ENCODE assay signal across 8 cellular contexts in the genomic region with DNA sequence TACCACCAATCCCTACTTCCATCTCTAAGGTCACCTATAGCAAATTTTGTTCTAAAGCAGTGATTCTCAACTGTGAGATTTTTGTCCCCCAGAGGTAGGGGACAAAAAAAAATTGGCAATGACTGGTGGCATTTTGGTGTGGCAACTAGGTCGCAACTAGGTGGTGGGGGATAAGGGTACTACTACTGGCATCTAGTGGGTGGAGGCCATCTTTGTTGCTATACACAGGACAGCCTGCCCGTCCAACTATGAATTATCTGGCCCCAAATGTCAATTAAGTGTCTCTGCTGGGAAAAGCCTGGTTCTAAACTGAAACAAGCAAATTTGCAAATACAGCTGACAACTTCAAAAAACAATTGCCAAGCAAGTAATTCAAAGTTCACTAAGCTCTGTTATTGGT. TPM values are rescaled to one million over a fixed set of nuclear protein-coding genes. Genes with fewer than 3 reads are reported as not detected.
DNase-seq lines count a peak whose midpoint lies in the region; ATAC-seq and TF ChIP-seq lines count a peak whose summit lies in the region.

No MANE protein-coding gene starts in this region.

- H3K4me3 Mint-ChIP-seq in activated naive CD8-positive, alpha-beta T cell treated with anti-CD3 and anti-CD28 coated beads, Interleukin-2, amount 10 ng/mL, durations not matched to agents 7 days and 5 days, result peak overlapping the region; percentile 94

- no peak for ATAC-seq in activated naive CD8-positive, alpha-beta T cell treated with anti-CD3 and anti-CD28 coated beads, Interleukin-2, amount 10 ng/mL, durations not matched to agents 7 days and 5 days (ENCODE audit: low read depth)
- no peak for ATAC-seq in upper lobe of right lung
- ATAC-seq in HG03159 (IDR thresholded peaks at IDR 0.05; ENCODE audit: unreplicated experiment), result no peak
- no peak for ATAC-seq in GM18858 (IDR thresholded peaks at IDR 0.05; ENCODE audit: unreplicated experiment)

- H3K27ac ChIP-seq in 22Rv1 (peak overlapping the region; percentile 69; the same call in 1 of the 2 replicates), liver (ENCODE audit: low read depth in 1 of 2, low read length in 2 of 2) (peak overlapping the region; percentile 87 to 98), upper lobe of right lung (peak overlapping the region; percentile 97)

- peaks cover 10% of the 10 kb centered on the region for H3K36me3 Mint-ChIP-seq in activated naive CD8-positive, alpha-beta T cell treated with anti-CD3 and anti-CD28 coated beads, Interleukin-2, amount 10 ng/mL, durations not matched to agents 7 days and 5 days

- peaks cover 2% of the 10 kb centered on the region for H3K27me3 Mint-ChIP-seq in activated naive CD8-positive, alpha-beta T cell treated with anti-CD3 and anti-CD28 coated beads, Interleukin-2, amount 10 ng/mL, durations not matched to agents 7 days and 5 days

- TF ChIP-seq RAD21 in liver (IDR thresholded peaks at IDR 0.05), result no peak

- TF ChIP-seq CTCF in 22Rv1 (IDR thresholded peaks at IDR 0.05), result no peak
- TF ChIP-seq CTCF in HFF-Myc (IDR thresholded peaks at IDR 0.05; ENCODE audit: low read depth, low read length, missing control alignments), result no peak
- no peak for TF ChIP-seq CTCF in liver (IDR thresholded peaks at IDR 0.05; ENCODE audit: low read depth, low read length, missing input control)
- no peak for TF ChIP-seq CTCF in upper lobe of right lung (IDR thresholded peaks at IDR 0.05)

- H3K9ac ChIP-seq in liver (ENCODE audit: low read depth in 1 of 2, low read length in 2 of 2), result peak overlapping the region; percentile 76 to 99

- POLR2A ChIA-PET in activated naive CD8-positive, alpha-beta T cell treated with anti-CD3 and anti-CD28 coated beads, Interleukin-2, amount 10 ng/mL, durations not matched to agents 7 days and 5 days (lab: Charles Lee), result interaction anchor here (1.1 kb wide), 1 partner anchor 86 kb away, joined by 3 read pairs; no protein-coding TSS in a partner anchor

- H3K36me3 ChIP-seq in liver (ENCODE audit: control insufficient read depth in 4 of 4, insufficient read depth in 3 of 4, low read depth in 1 of 4, low read length in 3 of 4) (peaks cover 0 to 2% (median 0%) of the 10 kb centered on the region in 4 donors), upper lobe of right lung (peaks cover 23% of the 10 kb centered on the region)

- H3K9me3 Mint-ChIP-seq in activated naive CD8-positive, alpha-beta T cell treated with anti-CD3 and anti-CD28 coated beads, Interleukin-2, amount 10 ng/mL, durations not matched to agents 7 days and 5 days, result no peaks in the 10 kb centered on the region

- H3K4me3 ChIP-seq in HFF-Myc (replicated peaks; ENCODE audit: low read depth, low read length) (peak overlapping the region; percentile 81), liver (ENCODE audit: low read depth in 1 of 3, low read length in 3 of 3) (peak overlapping the region; percentile 65 to 97 (median 96)), upper lobe of right lung (peak overlapping the region; percentile 93)

- H3K4me1 ChIP-seq in liver (ENCODE audit: control insufficient read depth in 4 of 4, insufficient read depth in 4 of 4, low read length in 3 of 4) (peaks cover 3 to 43% (median 33%) of the 10 kb centered on the region in 4 donors), upper lobe of right lung (peaks cover 24% of the 10 kb centered on the region)

- intact Hi-C loops in upper lobe of right lung (cut with DNase I), result no loop called here

- no peak for DNase-seq in HFF-Myc (ENCODE audit: extremely low read depth, low read depth)
- no peak for DNase-seq in activated naive CD8-positive, alpha-beta T cell treated with anti-CD3 and anti-CD28 coated beads, Interleukin-2, amount 10 ng/mL, durations not matched to agents 7 days and 5 days
- no peak for DNase-seq in upper lobe of right lung
- no peak for DNase-seq in amygdala (lab: John Stamatoyannopoulos, UW)

- H3K27me3 ChIP-seq in liver (ENCODE audit: control insufficient read depth in 4 of 4, insufficient read depth in 4 of 4, low read length in 3 of 4) (no peaks in the 10 kb centered on the region), upper lobe of right lung (no peaks in the 10 kb centered on the region)

- WGBS in liver, result 19% methylated on average over 2 of the region's 2 CpGs

- peak overlapping the region; percentile 93 for H3K27ac Mint-ChIP-seq in activated naive CD8-positive, alpha-beta T cell treated with anti-CD3 and anti-CD28 coated beads, Interleukin-2, amount 10 ng/mL, durations not matched to agents 7 days and 5 days

- H3K9me3 ChIP-seq in liver (ENCODE audit: control insufficient read depth in 4 of 4, low read length in 3 of 4) (no peaks in the 10 kb centered on the region), upper lobe of right lung (no peaks in the 10 kb centered on the region)

- H3K4me1 Mint-ChIP-seq in activated naive CD8-positive, alpha-beta T cell treated with anti-CD3 and anti-CD28 coated beads, Interleukin-2, amount 10 ng/mL, durations not matched to agents 7 days and 5 days, result peaks cover 25% of the 10 kb centered on the region

TF ChIP-seq in liver, 16 proteins besides CTCF, POLR2A, EP300 and RAD21:
- TF ChIP-seq HNF4A (conservative IDR thresholded peaks at IDR 0.05) (no peak), YY1 (IDR thresholded peaks at IDR 0.05) (peak; percentile 85)
- TF ChIP-seq, protein P1, sequence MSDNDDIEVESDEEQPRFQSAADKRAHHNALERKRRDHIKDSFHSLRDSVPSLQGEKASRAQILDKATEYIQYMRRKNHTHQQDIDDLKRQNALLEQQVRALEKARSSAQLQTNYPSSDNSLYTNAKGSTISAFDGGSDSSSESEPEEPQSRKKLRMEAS (IDR thresholded peaks at IDR 0.05), result no peak

RNA-seq across cellular contexts. Expression of a gene that starts 1.4 kb away (rescaled TPM):
- 10 to 100 TPM; 29.3 to 32.2 TPM for total RNA-seq in activated naive CD8-positive, alpha-beta T cell treated with anti-CD3 and anti-CD28 coated beads, Interleukin-2, amount 10 ng/mL, durations not matched to agents 7 days and 5 days
- total RNA-seq in liver (10 to 100 TPM; 17.4 to 31.3 TPM), upper lobe of right lung (36.2 TPM)
- 1 to 10 TPM; 8.7 to 9.8 TPM for polyA plus RNA-seq in liver
